In genomic region chrX:74781507-74782034, GRCh38 we compare ENCODE assay signal across 18 cellular contexts.
A peak's percentile ranks its signal among the peaks of the same experiment; 100 is the strongest.
DNase-seq lines count a peak whose midpoint lies in the region; ATAC-seq and TF ChIP-seq lines count a peak whose summit lies in the region.
"Had no signal": no experiment of that assay in that cellular context is flagged by ENCODE, and none has a peak within 500 bp of the region (broad histone marks: within the 10 kb centered on the region; RNA-seq: fewer than 3 reads in every experiment).

No MANE protein-coding gene starts in this region.

- TF ChIP-seq CTCF in GM10248 (IDR thresholded peaks at IDR 0.05; ENCODE audit: control extremely low read depth, extremely low read depth, low read depth, missing control alignments) = no peak

- peak; percentile 51 for ATAC-seq in GM18858 (IDR thresholded peaks at IDR 0.05; ENCODE audit: unreplicated experiment)
- ATAC-seq in GM21576 (IDR thresholded peaks at IDR 0.05; ENCODE audit: unreplicated experiment) = peak; percentile 47
- ATAC-seq in HG03175 (IDR thresholded peaks at IDR 0.05; ENCODE audit: unreplicated experiment) = peak; percentile 50
- ATAC-seq in GM21825 (IDR thresholded peaks at IDR 0.05; ENCODE audit: unreplicated experiment) = no peak
- ATAC-seq in activated CD4-positive, CD25-positive, alpha-beta regulatory T cell treated with anti-CD3 and anti-CD28 coated beads, Interleukin-2, amount 50 U/mL, for 24 hours = no peak
- ATAC-seq: heart left ventricle, right lobe of liver had no signal

- POLR2A ChIA-PET in GM10248 (lab: Yijun Ruan, JAX) = interaction anchor here (1.1 to 1.3 kb wide), 2 partner anchors 108 to 144 kb away, joined by 3 to 5 read pairs; partner anchors contain the start of gene NEXMIF

- DNase-seq in GM10248 (ENCODE audit: extremely low spot score) (peak; percentile 7), NCI-H2196 (lab: John Stamatoyannopoulos, UW; ENCODE audit: unreplicated experiment) (no peak), NCI-H146 (lab: John Stamatoyannopoulos, UW) (no peak)
- DNase-seq: activated CD8-positive, alpha-beta memory T cell treated with anti-CD3 and anti-CD28 coated beads for 24 hours; activated gamma-delta T cell treated with Interleukin-2 at 50 U/mL for 16 hours; dorsolateral prefrontal cortex; heart left ventricle; midbrain; NCI-H2081; NCI-H748 treated with DMSO at 0.1 percent for 48 hours; right lobe of liver; stimulated activated CD4-positive, alpha-beta T cell treated with anti-CD3 and anti-CD28 coated beads, Interleukin-4, amount 100 ng/mL, for 24 hours; WERI-Rb-1 had no signal

- CTCF ChIA-PET in GM10248 (lab: Yijun Ruan, JAX) = interaction anchor here (0.8 to 1.4 kb wide), 3 partner anchors 14 to 30 kb away, joined by 3 to 7 read pairs (median 3); no protein-coding TSS in a partner anchor

Comparison
In these comparisons a context has a peak if more than half of its experiments do, and no peak if none do; other contexts are left out.
1. ATAC-seq: peak in GM18858 (single experiment), GM21576 (single experiment) and HG03175 (single experiment); none in GM21825 (single experiment) and activated CD4-positive, CD25-positive, alpha-beta regulatory T cell treated with anti-CD3 and anti-CD28 coated beads, Interleukin-2, amount 50 U/mL, for 24 hours (0 of 2).